23 cellular contexts compared by ENCODE assay signal in genomic region chr2:155866477-155866876, GRCh38.
DNase-seq lines count a peak whose midpoint lies in the region; ATAC-seq lines count a peak whose summit lies in the region.
"Had no signal": no experiment of that assay in that cellular context is flagged by ENCODE, and none has a peak within 500 bp of the region (broad histone marks: within the 10 kb centered on the region; RNA-seq: fewer than 3 reads in every experiment).

No MANE protein-coding gene starts in this region.

- no peak overlapping the region for H3K27ac ChIP-seq in neuronal stem cell (replicated peaks; ENCODE audit: low read length)
- no peak overlapping the region for H3K27ac ChIP-seq in naive thymus-derived CD4-positive, alpha-beta T cell (ENCODE audit: low read depth, low read length)
- H3K27ac ChIP-seq: A549; BLaER1 treated with 17β-estradiol and CSF1 and Interleukin-3, amounts not matched to agents 10 nM and 100 nM had no signal

- ATAC-seq in naive thymus-derived CD4-positive, alpha-beta T cell: no peak
- no peak for ATAC-seq in HG02623 (IDR thresholded peaks at IDR 0.05; ENCODE audit: unreplicated experiment)
- ATAC-seq: A549, GM12878 had no signal

- CTCF ChIA-PET in naive thymus-derived CD4-positive, alpha-beta T cell (lab: Charles Lee): no interaction called here

- POLR2A ChIA-PET in naive thymus-derived CD4-positive, alpha-beta T cell (lab: Charles Lee): no interaction called here

- H4K8ac ChIP-seq in neuronal stem cell (ENCODE audit: low read depth, low read length): no peak overlapping the region

- no peak overlapping the region for H3K23ac ChIP-seq in neuronal stem cell (ENCODE audit: low read depth, low read length, poor library complexity)

- in situ Hi-C loops in HAP-1 (cut with MboI; ENCODE audit: low sequenced_read_pairs): no loop called here

- no peaks in the 10 kb centered on the region for H3K27me3 ChIP-seq in neuronal stem cell (ENCODE audit: control insufficient read depth in 3 of 3, insufficient read depth in 3 of 3, low read depth in 1 of 3, low read length in 3 of 3)
- H3K27me3 ChIP-seq in naive thymus-derived CD4-positive, alpha-beta T cell (ENCODE audit: control insufficient read depth in 2 of 2, insufficient read depth in 2 of 2, low read length in 2 of 2): no peaks in the 10 kb centered on the region
- no peaks in the 10 kb centered on the region for H3K27me3 ChIP-seq in HAP-1 (ENCODE audit: low read depth)
- H3K27me3 ChIP-seq: BE2C; BLaER1 treated with 17β-estradiol and CSF1 and Interleukin-3, amounts not matched to agents 10 nM and 100 nM had no signal

- H3K4me3 Mint-ChIP-seq in naive thymus-derived CD4-positive, alpha-beta T cell: no peak overlapping the region
- H3K4me3 Mint-ChIP-seq: CD14-positive monocyte; CD4-positive, alpha-beta T cell; CD8-positive, alpha-beta memory T cell had no signal

- no peak overlapping the region for H2BK15ac ChIP-seq in neuronal stem cell (ENCODE audit: low read length)

- H3K9me3 ChIP-seq in neuronal stem cell (replicated peaks in 1 of 2; ENCODE audit: control insufficient read depth in 2 of 2, insufficient read depth in 1 of 2, low read depth in 1 of 2, low read length in 2 of 2): no peaks in the 10 kb centered on the region
- no peaks in the 10 kb centered on the region for H3K9me3 ChIP-seq in naive thymus-derived CD4-positive, alpha-beta T cell (ENCODE audit: control insufficient read depth in 2 of 3, low read length in 3 of 3)
- no peaks in the 10 kb centered on the region for H3K9me3 ChIP-seq in HAP-1
- H3K9me3 ChIP-seq: A549; BE2C; BLaER1 treated with 17β-estradiol and CSF1 and Interleukin-3, amounts not matched to agents 10 nM and 100 nM had no signal

- no peaks in the 10 kb centered on the region for H3K4me1 Mint-ChIP-seq in naive thymus-derived CD4-positive, alpha-beta T cell
- H3K4me1 Mint-ChIP-seq: CD14-positive monocyte; CD8-positive, alpha-beta memory T cell had no signal

- no peak overlapping the region for H3K14ac ChIP-seq in neuronal stem cell (ENCODE audit: low read length)

- H3K4me1 ChIP-seq in neuronal stem cell (ENCODE audit: control insufficient read depth in 2 of 2, insufficient read depth in 1 of 2, low read depth in 1 of 2, low read length in 2 of 2): no peaks in the 10 kb centered on the region
- no peaks in the 10 kb centered on the region for H3K4me1 ChIP-seq in naive thymus-derived CD4-positive, alpha-beta T cell (ENCODE audit: control insufficient read depth in 2 of 2, insufficient read depth in 2 of 2, low read length in 2 of 2)
- no peaks in the 10 kb centered on the region for H3K4me1 ChIP-seq in HAP-1
- H3K4me1 ChIP-seq: A549; BE2C; BLaER1 treated with 17β-estradiol and CSF1 and Interleukin-3, amounts not matched to agents 10 nM and 100 nM had no signal

- no peak overlapping the region for H3K27ac Mint-ChIP-seq in naive thymus-derived CD4-positive, alpha-beta T cell
- H3K27ac Mint-ChIP-seq: CD14-positive monocyte; CD4-positive, alpha-beta T cell; CD8-positive, alpha-beta memory T cell had no signal

- no peaks in the 10 kb centered on the region for H3K9me3 Mint-ChIP-seq in naive thymus-derived CD4-positive, alpha-beta T cell
- H3K9me3 Mint-ChIP-seq: CD14-positive monocyte; CD4-positive, alpha-beta T cell; CD8-positive, alpha-beta memory T cell had no signal

- no peaks in the 10 kb centered on the region for H3K27me3 Mint-ChIP-seq in naive thymus-derived CD4-positive, alpha-beta T cell
- H3K27me3 Mint-ChIP-seq: CD4-positive, alpha-beta T cell; CD8-positive, alpha-beta memory T cell had no signal

- no peak overlapping the region for H2AK5ac ChIP-seq in neuronal stem cell (ENCODE audit: low read depth, low read length)

- H3K79me1 ChIP-seq in neuronal stem cell (ENCODE audit: low read depth, low read length): no peaks in the 10 kb centered on the region

- no peaks in the 10 kb centered on the region for H3K36me3 Mint-ChIP-seq in naive thymus-derived CD4-positive, alpha-beta T cell
- H3K36me3 Mint-ChIP-seq: CD14-positive monocyte; CD8-positive, alpha-beta memory T cell had no signal

- H4K91ac ChIP-seq in neuronal stem cell (ENCODE audit: low read depth, low read length, poor library complexity): no peak overlapping the region

- no peaks in the 10 kb centered on the region for H3K36me3 ChIP-seq in neuronal stem cell (replicated peaks in 1 of 2; ENCODE audit: control insufficient read depth in 2 of 2, insufficient read depth in 2 of 2, low read length in 2 of 2)
- H3K36me3 ChIP-seq in naive thymus-derived CD4-positive, alpha-beta T cell (ENCODE audit: control insufficient read depth in 2 of 3, insufficient read depth in 3 of 3, low read length in 3 of 3): no peaks in the 10 kb centered on the region
- H3K36me3 ChIP-seq in HAP-1 (replicated peaks): no peaks in the 10 kb centered on the region
- H3K36me3 ChIP-seq: BE2C; BLaER1 treated with 17β-estradiol and CSF1 and Interleukin-3, amounts not matched to agents 10 nM and 100 nM had no signal

- H2AFZ ChIP-seq in neuronal stem cell (ENCODE audit: low read length): no peak overlapping the region

- H3K4me3 ChIP-seq in neuronal stem cell (ENCODE audit: low read length in 2 of 2): no peak overlapping the region
- no peak overlapping the region for H3K4me3 ChIP-seq in naive thymus-derived CD4-positive, alpha-beta T cell (ENCODE audit: low read length)
- no peak overlapping the region for H3K4me3 ChIP-seq in HAP-1
- H3K4me3 ChIP-seq: A549; BLaER1 treated with 17β-estradiol and CSF1 and Interleukin-3, amounts not matched to agents 10 nM and 100 nM; GM12878 had no signal

- no peak overlapping the region for H3K4ac ChIP-seq in neuronal stem cell (ENCODE audit: low read length)

- no peak overlapping the region for H3K18ac ChIP-seq in neuronal stem cell (ENCODE audit: low read length)

- WGBS in neuronal stem cell (ENCODE audit: extremely low coverage in 2 of 2, insufficient read length in 2 of 2, insufficient replicate concordance in 1 of 2), 2 donors: no CpG with 5 or more reads among the region's 5 CpGs

- peak; percentile 0 for DNase-seq in NCI-H146 (lab: John Stamatoyannopoulos, UW)
- DNase-seq in NCI-H146 treated with DMSO at 0.1 percent for 48 hours (lab: John Stamatoyannopoulos, UW; ENCODE audit: unreplicated experiment): no peak
- peak; percentile 8 for DNase-seq in iPS-NIHi11 (ENCODE audit: low spot score)
- peak; percentile 6 for DNase-seq in neuronal stem cell (ENCODE audit: low spot score)
- no peak for DNase-seq in naive thymus-derived CD4-positive, alpha-beta T cell
- DNase-seq in HAP-1 (ENCODE audit: low spot score in 2 of 2): no peak
- DNase-seq: 8988T; ACHN; AML-193; BE2C; CD4-positive, alpha-beta T cell; CD8-positive, alpha-beta memory T cell; DMS 273 treated with DMSO at 0.1 percent for 48 hours; DMS79; EL; GDM1; GOT3; HCEC 1CT had no signal

- H3K9ac ChIP-seq in neuronal stem cell (ENCODE audit: low read depth, low read length, poor library complexity): no peak overlapping the region
- H3K9ac ChIP-seq: BLaER1 treated with 17β-estradiol and CSF1 and Interleukin-3, amounts not matched to agents 10 nM and 100 nM had no signal

- intact Hi-C loops in naive thymus-derived CD4-positive, alpha-beta T cell (cut with micrococcal nuclease): no loop called here

- no peak overlapping the region for H2BK120ac ChIP-seq in neuronal stem cell (ENCODE audit: low read depth, low read length)

- no peak overlapping the region for H3K4me2 ChIP-seq in neuronal stem cell (ENCODE audit: insufficient read depth, low read length, poor library complexity, severe bottlenecking)
- H3K4me2 ChIP-seq: A549; BLaER1 treated with 17β-estradiol and CSF1 and Interleukin-3, amounts not matched to agents 10 nM and 100 nM had no signal

- H2BK12ac ChIP-seq in neuronal stem cell (ENCODE audit: low read length): no peak overlapping the region

- no peak overlapping the region for H2BK5ac ChIP-seq in neuronal stem cell (ENCODE audit: low read length)

Comparison
In these comparisons a context has a peak if more than half of its experiments do, and no peak if none do; other contexts are left out.
1. DNase-seq: peak in NCI-H146 (single experiment), iPS-NIHi11 (single experiment) and neuronal stem cell (single experiment); none in NCI-H146 treated with DMSO at 0.1 percent for 48 hours (single experiment), naive thymus-derived CD4-positive, alpha-beta T cell (0 of 9) and HAP-1 (0 of 2).